15 cellular contexts compared by ENCODE assay signal in the genomic region with DNA sequence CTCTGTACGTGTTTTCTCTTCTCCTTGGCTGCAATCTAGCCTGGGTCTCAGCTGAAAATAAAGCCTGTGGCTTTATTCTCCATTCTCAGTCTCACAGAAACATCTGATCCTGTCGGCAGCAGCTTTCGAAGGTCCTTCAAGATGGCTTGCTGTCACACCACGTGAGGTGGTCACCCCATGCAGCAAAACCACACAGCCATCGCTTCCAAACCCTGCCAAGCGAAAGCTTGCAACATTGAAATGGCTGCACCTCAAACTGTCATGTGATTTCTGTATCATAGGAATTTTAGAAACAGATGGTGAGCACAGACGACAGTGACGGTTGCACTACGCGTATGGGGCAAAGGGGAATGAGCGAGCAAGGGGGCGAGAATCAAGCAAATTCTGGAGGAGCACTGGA.
DNase-seq lines count a peak whose midpoint lies in the region; ATAC-seq and TF ChIP-seq lines count a peak whose summit lies in the region.
"Had no signal": no experiment of that assay in that cellular context is flagged by ENCODE, and none has a peak within 500 bp of the region (broad histone marks: within the 10 kb centered on the region; RNA-seq: fewer than 3 reads in every experiment).

No MANE protein-coding gene starts in this region.

- no peaks in the 10 kb centered on the region for H3K4me1 ChIP-seq in ACC112 (ENCODE audit: control insufficient read depth, insufficient read depth, low read length, unreplicated experiment)
- H3K4me1 ChIP-seq in OCI-LY3 (ENCODE audit: low read length): peaks cover 99% of the 10 kb centered on the region

- H3K79me2 ChIP-seq in ACC112 (ENCODE audit: control insufficient read depth, insufficient read depth, low read length, unreplicated experiment): no peaks in the 10 kb centered on the region
- peaks cover 15% of the 10 kb centered on the region for H3K79me2 ChIP-seq in OCI-LY3 (ENCODE audit: low read length)

- H3K27ac ChIP-seq in ACC112 (ENCODE audit: low read depth, low read length) (no peak overlapping the region), OCI-LY3 (ENCODE audit: low read length) (peak overlapping the region; percentile 94)
- H3K27ac ChIP-seq: cardiac muscle cell, WERI-Rb-1 had no signal

- H3K4me3 ChIP-seq in ACC112 (ENCODE audit: low read depth, low read length) (peak overlapping the region; percentile 76), OCI-LY3 (ENCODE audit: low read length) (no peak overlapping the region), fibroblast of pulmonary artery (replicated peaks; ENCODE audit: low read depth, low read length) (no peak overlapping the region)
- H3K4me3 ChIP-seq: cardiac muscle cell had no signal

- TF ChIP-seq CTCF in HFFc6 (IDR thresholded peaks at IDR 0.05) (no peak), OCI-LY3 (IDR thresholded peaks at IDR 0.05; ENCODE audit: low read depth, low read length) (no peak), fibroblast of pulmonary artery (IDR thresholded peaks at IDR 0.05; ENCODE audit: low read length, missing control alignments) (no peak), chondrocyte (IDR thresholded peaks at IDR 0.05) (no peak)

- peak overlapping the region; percentile 86; the same call in 1 of the 2 replicates for H3K9ac ChIP-seq in OCI-LY3 (ENCODE audit: low read length)

- 0 out of 2 replicates have a peak, but pooled peaks cover 3% of the 10 kb centered on the region for H3K9me3 ChIP-seq in OCI-LY3 (ENCODE audit: insufficient read depth, low read length)

- H3K36me3 Mint-ChIP-seq in HFFc6 (ENCODE audit: low read depth): no peaks in the 10 kb centered on the region
- H3K36me3 Mint-ChIP-seq in chondrocyte (ENCODE audit: low read depth): no peaks in the 10 kb centered on the region

- H3K4me1 Mint-ChIP-seq in HFFc6 (ENCODE audit: low read depth) (peaks cover 13% of the 10 kb centered on the region), chondrocyte (ENCODE audit: low read depth) (no peaks in the 10 kb centered on the region)
- H3K4me1 Mint-ChIP-seq: stimulated activated memory B cell treated with anti-CD40 and anti-IgM and Interleukin-4, amounts not matched to agents 10 μg/mL and 1 μg/mL and 100 μg/mL, for 72 hours had no signal

- DNase-seq in HFFc6: no peak
- DNase-seq in fibroblast of pulmonary artery (ENCODE audit: low read depth): peak; percentile 1
- no peak for DNase-seq in NCI-H345 (lab: John Stamatoyannopoulos, UW)
- DNase-seq in chondrocyte (ENCODE audit: low spot score): no peak
- DNase-seq: activated T-cell treated with anti-CD3 and anti-CD28 coated beads, Interleukin-2, amount 50 U/mL, for 72 hours; effector CD8-positive, alpha-beta T cell; trophoblast cell; WERI-Rb-1 had no signal

- H2AFZ ChIP-seq in ACC112 (ENCODE audit: low read length, unreplicated experiment) (peak overlapping the region; percentile 54), OCI-LY3 (ENCODE audit: low read depth, low read length) (no peak overlapping the region)

- peaks cover 9% of the 10 kb centered on the region for H3K27me3 Mint-ChIP-seq in HFFc6 (ENCODE audit: insufficient read depth)
- H3K27me3 Mint-ChIP-seq in chondrocyte (ENCODE audit: low read depth): peaks cover 4% of the 10 kb centered on the region
- H3K27me3 Mint-ChIP-seq: stimulated activated memory B cell treated with anti-CD40 and anti-IgM and Interleukin-4, amounts not matched to agents 10 μg/mL and 1 μg/mL and 100 μg/mL, for 72 hours had no signal

- peak overlapping the region; percentile 87 for H3K4me3 Mint-ChIP-seq in HFFc6
- no peak overlapping the region for H3K4me3 Mint-ChIP-seq in chondrocyte (ENCODE audit: unreplicated experiment)
- H3K4me3 Mint-ChIP-seq: activated T-cell treated with anti-CD3 and anti-CD28 coated beads, Interleukin-2, amount 50 U/mL, for 72 hours; stimulated activated memory B cell treated with anti-CD40 and anti-IgM and Interleukin-4, amounts not matched to agents 10 μg/mL and 1 μg/mL and 100 μg/mL, for 72 hours; T-helper 1 cell treated with Interleukin-12 subunit alpha and Interleukin-12 subunit beta and Interleukin-4 antibody, amounts not matched to agents 30 μg/mL and 1 μg/mL, for 36 hours had no signal

- ATAC-seq in GM21390 (IDR thresholded peaks at IDR 0.05; ENCODE audit: unreplicated experiment) (no peak), HG03045 (IDR thresholded peaks at IDR 0.05; ENCODE audit: unreplicated experiment) (no peak)
- ATAC-seq: activated T-cell treated with anti-CD3 and anti-CD28 coated beads, Interleukin-2, amount 50 U/mL, for 72 hours; stimulated activated memory B cell treated with anti-CD40 and anti-IgM and Interleukin-4, amounts not matched to agents 10 μg/mL and 1 μg/mL and 100 μg/mL, for 72 hours had no signal

- no peaks in the 10 kb centered on the region for H4K20me1 ChIP-seq in OCI-LY3 (ENCODE audit: insufficient read depth, low read length)

- H3K27ac Mint-ChIP-seq in HFFc6: no peak overlapping the region
- H3K27ac Mint-ChIP-seq in chondrocyte (ENCODE audit: unreplicated experiment): no peak overlapping the region
- H3K27ac Mint-ChIP-seq: activated T-cell treated with anti-CD3 and anti-CD28 coated beads, Interleukin-2, amount 50 U/mL, for 72 hours; stimulated activated memory B cell treated with anti-CD40 and anti-IgM and Interleukin-4, amounts not matched to agents 10 μg/mL and 1 μg/mL and 100 μg/mL, for 72 hours; T-helper 1 cell treated with Interleukin-12 subunit alpha and Interleukin-12 subunit beta and Interleukin-4 antibody, amounts not matched to agents 30 μg/mL and 1 μg/mL, for 36 hours had no signal

- no peak overlapping the region for H3K4me2 ChIP-seq in OCI-LY3 (ENCODE audit: low read length)

- H3K9me3 Mint-ChIP-seq in HFFc6 (no peaks in the 10 kb centered on the region), chondrocyte (ENCODE audit: low read depth) (no peaks in the 10 kb centered on the region)

- no peaks in the 10 kb centered on the region for H3K36me3 ChIP-seq in ACC112 (ENCODE audit: insufficient read depth, low read length)
- peaks cover 56% of the 10 kb centered on the region for H3K36me3 ChIP-seq in OCI-LY3 (replicated peaks; ENCODE audit: low read depth, low read length)
- H3K36me3 ChIP-seq: cardiac muscle cell, WERI-Rb-1 had no signal

- H3K27me3 ChIP-seq in ACC112 (ENCODE audit: insufficient read depth, low read length): peaks cover 7% of the 10 kb centered on the region
- H3K27me3 ChIP-seq in OCI-LY3 (ENCODE audit: low read depth, low read length): no peaks in the 10 kb centered on the region
- H3K27me3 ChIP-seq: cardiac muscle cell had no signal
